8 cellular contexts compared by ENCODE assay signal in genomic region chr1:153963030-153963849, GRCh38. TPM values are rescaled to one million over a fixed set of nuclear protein-coding genes. Genes with fewer than 3 reads are reported as not detected.
DNase-seq lines count a peak whose midpoint lies in the region; ATAC-seq and TF ChIP-seq lines count a peak whose summit lies in the region.

TSS of gene SLC39A1 (minus strand) at chr1:153963537. CDS start at chr1:153962715, 822 bp downstream.

- peak within 1 kb of the TSS; percentile 93 for H3K27ac Mint-ChIP-seq in activated naive CD4-positive, alpha-beta T cell treated with anti-CD3 and anti-CD28 coated beads, Interleukin-2, amount 50 U/mL, for 24 hours

- peak within 1 kb of the TSS; percentile 93 for H3K4me3 Mint-ChIP-seq in activated naive CD4-positive, alpha-beta T cell treated with anti-CD3 and anti-CD28 coated beads, Interleukin-2, amount 50 U/mL, for 24 hours

- WGBS in suprapubic skin: under 1% methylated on average over 46 of the region's 54 CpGs

- H3K27ac ChIP-seq in suprapubic skin: peak within 1 kb of the TSS; percentile 95

- peaks cover 1% of the 10 kb centered on the region for H3K36me3 Mint-ChIP-seq in activated naive CD4-positive, alpha-beta T cell treated with anti-CD3 and anti-CD28 coated beads, Interleukin-2, amount 50 U/mL, for 24 hours

- TF ChIP-seq POLR2A in suprapubic skin (IDR thresholded peaks at IDR 0.05): peak in 1 of 2 donors; percentile 54

- DNase-seq in GF-D8 (lab: John Stamatoyannopoulos, UW): peak; percentile 87
- peak; percentile 99 for DNase-seq in NCI-H128 (lab: John Stamatoyannopoulos, UW; ENCODE audit: unreplicated experiment)
- peak; percentile 98 for DNase-seq in SKM-1 treated with dmso at 0.1 percent for 144 hours (lab: John Stamatoyannopoulos, UW; ENCODE audit: unreplicated experiment)
- DNase-seq in globus pallidus (ENCODE audit: low spot score): peak; percentile 99
- DNase-seq in occipital lobe (lab: John Stamatoyannopoulos, UW): peak; percentile 98
- peak; percentile 99 for DNase-seq in suprapubic skin (ENCODE audit: low spot score in 2 of 2)

- H3K4me1 ChIP-seq in suprapubic skin: peaks cover 73% of the 10 kb centered on the region

- H3K27me3 ChIP-seq in suprapubic skin: no peaks in the 10 kb centered on the region

- no peaks in the 10 kb centered on the region for H3K9me3 Mint-ChIP-seq in activated naive CD4-positive, alpha-beta T cell treated with anti-CD3 and anti-CD28 coated beads, Interleukin-2, amount 50 U/mL, for 24 hours

- peak; percentile 48 for ATAC-seq in HG02588 (IDR thresholded peaks at IDR 0.05; ENCODE audit: unreplicated experiment)

- no peak for TF ChIP-seq CTCF in suprapubic skin (IDR thresholded peaks at IDR 0.05)

- H3K4me1 Mint-ChIP-seq in activated naive CD4-positive, alpha-beta T cell treated with anti-CD3 and anti-CD28 coated beads, Interleukin-2, amount 50 U/mL, for 24 hours: peaks cover 56% of the 10 kb centered on the region

- H3K36me3 ChIP-seq in suprapubic skin: peaks cover 16% of the 10 kb centered on the region

- H3K9me3 ChIP-seq in suprapubic skin: no peaks in the 10 kb centered on the region

- H3K4me3 ChIP-seq in suprapubic skin: peak within 1 kb of the TSS; percentile 70

- no peak for TF ChIP-seq EP300 in suprapubic skin (IDR thresholded peaks at IDR 0.05)

- H3K27me3 Mint-ChIP-seq in activated naive CD4-positive, alpha-beta T cell treated with anti-CD3 and anti-CD28 coated beads, Interleukin-2, amount 50 U/mL, for 24 hours: no peaks in the 10 kb centered on the region

RNA-seq across cellular contexts. Expression of gene SLC39A1, which starts in this region (rescaled TPM):
- 30.9 TPM for total RNA-seq in occipital lobe
- total RNA-seq in suprapubic skin: 10 to 100 TPM; 60.0 to 79.5 (median 69.6) TPM

Comparison
In these comparisons a context has a peak if more than half of its experiments do, and no peak if none do; other contexts are left out.
1. Peak in every context shown above with its lines: DNase-seq, ATAC-seq, H3K4me3 ChIP-seq and H3K27ac ChIP-seq.